Comparison of ENCODE assay signal across 27 cellular contexts in genomic region chr1:3555131-3555920, GRCh38.
"Had no signal": no experiment of that assay in that cellular context is flagged by ENCODE, and none has a peak within 500 bp of the region (broad histone marks: within the 10 kb centered on the region; RNA-seq: fewer than 3 reads in every experiment).

No MANE protein-coding gene starts in this region.

- H3K27me3 ChIP-seq: adrenal gland, body of pancreas, cardiac muscle cell, pancreas, sigmoid colon, thyroid gland, upper lobe of left lung had no signal

- DNase-seq: activated CD4-positive, alpha-beta T cell treated with anti-CD3 and anti-CD28 coated beads for 36 hours; activated CD4-positive, CD25-positive, alpha-beta regulatory T cell; activated naive CD4-positive, alpha-beta T cell; activated naive CD8-positive, alpha-beta T cell treated with anti-CD3 and anti-CD28 coated beads for 36 hours; activated T-cell treated with anti-CD3 and anti-CD28 coated beads for 4 hours; activated T-cell treated with anti-CD3 and anti-CD28 coated beads, Interleukin-2, amount 50 U/mL, for 72 hours; adrenal gland; aorta; body of pancreas; foreskin fibroblast; heart right ventricle; left ventricle myocardium inferior; nephron progenitor cell; pancreas; retina; sigmoid colon; small intestine; stimulated activated CD4-positive, alpha-beta T cell treated with anti-CD3 and anti-CD28 coated beads, Interleukin-4, amount 100 ng/mL, for 4 hours; stimulated activated CD8-positive, alpha-beta memory T cell treated with anti-CD3 and anti-CD28 coated beads, Interleukin-4, amount 100 ng/mL, for 48 hours; stimulated activated naive CD8-positive, alpha-beta T cell treated with anti-CD3 and anti-CD28 coated beads, Interleukin-15, amount 100 ng/mL, for 72 hours; T-helper 1 cell; thyroid gland had no signal

- ATAC-seq: activated CD4-positive, alpha-beta T cell treated with anti-CD3 and anti-CD28 coated beads for 36 hours; activated T-cell treated with anti-CD3 and anti-CD28 coated beads, Interleukin-2, amount 50 U/mL, for 72 hours; body of pancreas; heart right ventricle; pancreas; stimulated activated memory B cell treated with anti-CD40 and anti-IgM and Interleukin-4, amounts not matched to agents 10 μg/mL and 1 μg/mL and 100 μg/mL, for 72 hours; stimulated activated naive CD8-positive, alpha-beta T cell treated with anti-CD3 and anti-CD28 coated beads, Interleukin-15, amount 100 ng/mL, for 72 hours had no signal

- H3K9me3 ChIP-seq: adrenal gland, body of pancreas, left ventricle myocardium inferior, pancreas, prostate gland, sigmoid colon, thyroid gland, upper lobe of left lung had no signal

- H3K4me3 ChIP-seq: adrenal gland, body of pancreas, cardiac muscle cell, heart right ventricle, left ventricle myocardium inferior, lung, pancreas, prostate gland, sigmoid colon, thyroid gland, upper lobe of left lung had no signal

- H3K36me3 ChIP-seq: adrenal gland, cardiac muscle cell, heart right ventricle, left ventricle myocardium inferior, pancreas, prostate gland, sigmoid colon, thyroid gland, upper lobe of left lung had no signal

- H3K4me1 ChIP-seq: adrenal gland, body of pancreas, pancreas had no signal

- H3K27ac ChIP-seq: adrenal gland, body of pancreas, cardiac muscle cell, heart right ventricle, left ventricle myocardium inferior, pancreas, sigmoid colon, thyroid gland, upper lobe of left lung had no signal
